In the genomic region with DNA sequence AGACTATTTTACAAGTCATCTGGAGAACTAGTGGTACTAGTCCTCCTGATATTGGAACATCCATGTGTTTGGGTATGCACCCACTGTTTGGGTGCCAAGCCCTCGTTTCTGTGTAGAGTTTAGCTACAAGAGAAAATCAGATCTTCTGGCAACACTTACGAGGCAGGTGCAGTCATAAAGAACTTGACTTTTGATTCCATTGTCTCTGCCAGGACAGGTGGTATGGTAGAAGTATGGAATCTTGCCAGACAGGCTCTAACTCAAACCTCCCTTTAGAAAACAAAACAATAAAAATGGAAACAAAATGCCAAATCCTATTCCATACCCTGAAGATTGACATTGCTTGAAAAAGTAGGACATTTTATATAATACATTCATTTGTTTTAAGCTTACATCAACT, we compare ENCODE assay signal across 16 cellular contexts. TPM values are rescaled to one million over a fixed set of nuclear protein-coding genes. Genes with fewer than 3 reads are reported as not detected.
DNase-seq lines count a peak whose midpoint lies in the region; ATAC-seq and TF ChIP-seq lines count a peak whose summit lies in the region.
"Had no signal": no experiment of that assay in that cellular context is flagged by ENCODE, and none has a peak within 500 bp of the region (broad histone marks: within the 10 kb centered on the region; RNA-seq: fewer than 3 reads in every experiment).

No MANE protein-coding gene starts in this region.

- ATAC-seq in mucosa of descending colon, result peak; percentile 71

- TF ChIP-seq CTCF in VCaP (conservative IDR thresholded peaks at IDR 0.05) (no peak), mucosa of descending colon (IDR thresholded peaks at IDR 0.05) (no peak)

- no peaks in the 10 kb centered on the region for H3K36me3 ChIP-seq in mucosa of descending colon (ENCODE audit: low read depth)
- H3K36me3 ChIP-seq: adrenal gland, right atrium auricular region, tibial nerve had no signal

- H3K27ac ChIP-seq in VCaP, result peak overlapping the region; percentile 64
- H3K27ac ChIP-seq: right atrium auricular region, tibial nerve had no signal

- H3K4me1 ChIP-seq in mucosa of descending colon (ENCODE audit: low read depth), result peaks cover 10% of the 10 kb centered on the region
- H3K4me1 ChIP-seq: right atrium auricular region had no signal

- intact Hi-C loops in mucosa of descending colon (cut with DNase I, micrococcal nuclease), result no loop called here

- no peak overlapping the region for H3K4me3 ChIP-seq in mucosa of descending colon
- H3K4me3 ChIP-seq: adrenal gland, right atrium auricular region, tibial nerve had no signal

- no peaks in the 10 kb centered on the region for H3K9me3 ChIP-seq in mucosa of descending colon
- H3K9me3 ChIP-seq: adrenal gland, right atrium auricular region, tibial nerve had no signal

- peak; percentile 62 for DNase-seq in DMS79 treated with DMSO at 0.1 percent for 48 hours (lab: John Stamatoyannopoulos, UW)
- peak; percentile 10 for DNase-seq in NCI-H2107 (lab: John Stamatoyannopoulos, UW)
- peak in 1 of 3 donors; percentile 69 for DNase-seq in mucosa of descending colon
- DNase-seq in AG08395 (ENCODE audit: low spot score), result no peak
- DNase-seq in activated CD4-positive, CD25-positive, alpha-beta regulatory T cell (lab: John Stamatoyannopoulos, UW), result no peak
- DNase-seq in Ammon's horn (ENCODE audit: low spot score), result no peak
- DNase-seq in inferior parietal cortex (ENCODE audit: extremely low spot score), result no peak
- DNase-seq: adrenal gland, H9, head of caudate nucleus, naive B cell, NCI-H1436, NCI-H524 treated with DMSO at 0.1 percent for 48 hours had no signal

RNA-seq across cellular contexts. Expression of gene RNF43, which starts 16.0 kb away (rescaled TPM):
- 10 to 100 TPM; 24.2 to 68.5 (median 37.7) TPM for total RNA-seq in mucosa of descending colon

RNA-seq across cellular contexts. Expression of gene SUPT4H1, which starts 49.3 kb away (rescaled TPM):
- 10 to 100 TPM; 57.9 to 79.5 (median 68.9) TPM for total RNA-seq in mucosa of descending colon

Comparison
In these comparisons a context has a peak if more than half of its experiments do, and no peak if none do; other contexts are left out.
1. DNase-seq: peak in DMS79 treated with DMSO at 0.1 percent for 48 hours (single experiment) and NCI-H2107 (single experiment); none in AG08395 (single experiment), activated CD4-positive, CD25-positive, alpha-beta regulatory T cell (0 of 4), Ammon's horn (single experiment) and inferior parietal cortex (single experiment).